In the genomic region with DNA sequence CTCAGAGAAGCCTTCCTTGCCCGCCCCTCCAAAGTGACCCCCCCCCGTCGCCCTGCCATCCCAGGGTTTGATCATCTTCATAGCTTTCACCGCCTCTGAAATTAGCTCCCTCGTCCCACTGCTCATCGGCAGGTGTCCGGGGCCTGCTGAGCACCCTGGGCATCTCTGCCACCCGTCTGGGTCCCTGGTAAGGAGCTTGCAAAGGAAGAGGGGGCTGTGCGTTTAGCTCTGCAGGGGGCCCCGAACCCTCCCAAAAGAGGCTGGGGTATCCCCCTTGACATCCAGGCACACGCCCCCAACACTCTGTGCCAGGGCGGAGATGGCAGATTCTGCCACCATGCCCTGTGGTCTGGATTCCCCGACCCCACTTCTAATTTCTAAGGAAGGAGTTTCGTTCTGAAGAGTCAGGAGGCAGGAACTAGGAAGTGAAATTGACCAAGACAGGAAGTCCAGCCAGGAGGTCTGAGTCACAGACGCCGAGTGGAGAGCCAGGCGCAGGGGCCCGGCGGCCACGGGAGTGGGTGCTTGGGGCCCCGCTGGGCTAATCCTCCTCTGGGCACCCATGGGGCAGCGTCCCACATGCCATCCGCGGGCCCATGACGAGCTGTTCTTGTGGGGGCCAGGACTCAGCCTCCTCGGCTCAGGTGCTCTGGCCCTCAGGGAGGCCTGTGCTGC, we compare ENCODE assay signal across 7 cellular contexts.
A peak's percentile ranks its signal among the peaks of the same experiment; 100 is the strongest.
DNase-seq lines count a peak whose midpoint lies in the region; ATAC-seq, FAIRE-seq and TF ChIP-seq lines count a peak whose summit lies in the region.

No MANE protein-coding gene starts in this region.

- peak overlapping the region; percentile 97 to 99 for H3K27ac ChIP-seq in kidney (ENCODE audit: low read depth in 2 of 2, low read length in 2 of 2)
- H3K27ac ChIP-seq in tibial nerve, result peak overlapping the region; percentile 47 to 91 (median 87)

- TF ChIP-seq CTCF in kidney (IDR thresholded peaks at IDR 0.05; ENCODE audit: borderline replicate concordance, extremely low read depth, insufficient read depth) (no peak), tibial nerve (IDR thresholded peaks at IDR 0.05) (no peak)

- peaks cover 3% of the 10 kb centered on the region for H3K36me3 Mint-ChIP-seq in activated naive CD8-positive, alpha-beta T cell treated with anti-CD3 and anti-CD28 coated beads, Interleukin-2, amount 50 U/mL, for 24 hours (ENCODE audit: low read depth)

- no peaks in the 10 kb centered on the region for H3K9me3 Mint-ChIP-seq in activated naive CD8-positive, alpha-beta T cell treated with anti-CD3 and anti-CD28 coated beads, Interleukin-2, amount 50 U/mL, for 24 hours

- intact Hi-C loops in kidney (cut with DNase I), result no loop called here

- DNase-seq in HS-27A (ENCODE audit: low read depth), result peak; percentile 51
- DNase-seq in activated naive CD8-positive, alpha-beta T cell treated with anti-CD3 and anti-CD28 coated beads, Interleukin-2, amount 50 U/mL, for 24 hours, result peak; percentile 15
- peak; percentile 87 for DNase-seq in kidney
- DNase-seq in tibial nerve (ENCODE audit: low spot score in 2 of 2), result no peak
- no peak for DNase-seq in T-helper 9 cell
- DNase-seq in HuH-7.5 (ENCODE audit: low spot score), result no peak

- no peaks in the 10 kb centered on the region for H3K27me3 Mint-ChIP-seq in activated naive CD8-positive, alpha-beta T cell treated with anti-CD3 and anti-CD28 coated beads, Interleukin-2, amount 50 U/mL, for 24 hours

- WGBS in tibial nerve, 2 donors, result 70 to 73% methylated on average over 18 to 20 of the region's 26 CpGs

- H3K4me1 ChIP-seq in kidney (ENCODE audit: control insufficient read depth in 1 of 2, insufficient read depth in 1 of 2, low read depth in 1 of 2, low read length in 2 of 2), result peaks cover 43 to 56% of the 10 kb centered on the region in 2 donors
- H3K4me1 ChIP-seq in tibial nerve, result peaks cover 7 to 99% (median 78%) of the 10 kb centered on the region in 4 donors

- no peak for FAIRE-seq in kidney (lab: Jason Lieb, UNC)

- no peak for ATAC-seq in activated naive CD8-positive, alpha-beta T cell treated with anti-CD3 and anti-CD28 coated beads, Interleukin-2, amount 50 U/mL, for 24 hours

- peaks cover 0 to 6% of the 10 kb centered on the region in 2 donors for H3K36me3 ChIP-seq in kidney (ENCODE audit: control insufficient read depth in 1 of 2, insufficient read depth in 2 of 2, low read length in 2 of 2)
- peaks cover 0 to 22% (median 0%) of the 10 kb centered on the region in 3 donors for H3K36me3 ChIP-seq in tibial nerve

- TF ChIP-seq POLR2A in GM19099 (IDR thresholded peaks at IDR 0.05; ENCODE audit: extremely low read depth, insufficient read length, low read depth), result peak; percentile 44
- no peak for TF ChIP-seq POLR2A in tibial nerve (IDR thresholded peaks at IDR 0.05)

- H3K9me3 ChIP-seq in kidney (ENCODE audit: control insufficient read depth in 1 of 2, low read length in 2 of 2) (no peaks in the 10 kb centered on the region), tibial nerve (no peaks in the 10 kb centered on the region)

- H3K4me1 Mint-ChIP-seq in activated naive CD8-positive, alpha-beta T cell treated with anti-CD3 and anti-CD28 coated beads, Interleukin-2, amount 50 U/mL, for 24 hours, result peaks cover 38% of the 10 kb centered on the region

- H3K4me3 ChIP-seq in kidney (ENCODE audit: low read length in 2 of 2) (no peak overlapping the region), tibial nerve (no peak overlapping the region)

- peak in 1 of 2 donors; percentile 63 for TF ChIP-seq EP300 in tibial nerve (IDR thresholded peaks at IDR 0.05)

- H3K27me3 ChIP-seq in tibial nerve, result no peaks in the 10 kb centered on the region

- H3K9ac ChIP-seq in kidney (ENCODE audit: low read length in 2 of 2), result no peak overlapping the region

- H3K4me3 Mint-ChIP-seq in activated naive CD8-positive, alpha-beta T cell treated with anti-CD3 and anti-CD28 coated beads, Interleukin-2, amount 50 U/mL, for 24 hours, result peak overlapping the region; percentile 34

- no peak overlapping the region for H3K27ac Mint-ChIP-seq in activated naive CD8-positive, alpha-beta T cell treated with anti-CD3 and anti-CD28 coated beads, Interleukin-2, amount 50 U/mL, for 24 hours

Comparison
In these comparisons a context has a peak if more than half of its experiments do, and no peak if none do; other contexts are left out.
1. DNase-seq: peak in HS-27A (single experiment), activated naive CD8-positive, alpha-beta T cell treated with anti-CD3 and anti-CD28 coated beads, Interleukin-2, amount 50 U/mL, for 24 hours (single experiment) and kidney (single experiment); none in tibial nerve (0 of 2), T-helper 9 cell (single experiment) and HuH-7.5 (single experiment).